8 cellular contexts compared by ENCODE assay signal in genomic region chr7:101538596-101539459, GRCh38.
A peak's percentile ranks its signal among the peaks of the same experiment; 100 is the strongest.
DNase-seq lines count a peak whose midpoint lies in the region; ATAC-seq and TF ChIP-seq lines count a peak whose summit lies in the region.

No MANE protein-coding gene starts in this region.

- no peak for TF ChIP-seq POLR2A in lower leg skin (IDR thresholded peaks at IDR 0.05)

- peak; percentile 43 for ATAC-seq in central memory CD8-positive, alpha-beta T cell (replicated peaks; ENCODE audit: extremely low read depth, poor library complexity, severe bottlenecking)
- ATAC-seq in HG02763 (IDR thresholded peaks at IDR 0.05; ENCODE audit: unreplicated experiment): no peak

- peak; percentile 56 for DNase-seq in ELR (ENCODE audit: low read depth)
- DNase-seq in M059J (ENCODE audit: low read depth): peak; percentile 58
- peak; percentile 70 for DNase-seq in activated CD4-positive, CD25-positive, alpha-beta regulatory T cell treated with anti-CD3 and anti-CD28 coated beads, Interleukin-2, amount 50 U/mL, for 72 hours
- DNase-seq in central memory CD8-positive, alpha-beta T cell (ENCODE audit: low spot score in 2 of 2): peak; percentile 19 to 37
- DNase-seq in lower leg skin (ENCODE audit: low spot score in 2 of 2): peak; percentile 36 to 89
- peak; percentile 17 for DNase-seq in stimulated activated CD8-positive, alpha-beta memory T cell treated with anti-CD3 and anti-CD28 coated beads, Interleukin-12 subunit alpha, Interleukin-12 subunit beta, amount 100 ng/mL, for 4 hours (ENCODE audit: low read depth)
- no peak for DNase-seq in middle frontal gyrus (ENCODE audit: extremely low spot score, low spot score)

- 33 to 36% methylated on average over 11 to 13 of the region's 15 CpGs for WGBS in lower leg skin, 2 donors

- no peak overlapping the region for H3K27ac Mint-ChIP-seq in central memory CD8-positive, alpha-beta T cell (ENCODE audit: low read depth)

- intact Hi-C loops in lower leg skin (cut with DNase I; ENCODE audit: low total_unique reads): loop anchor here (10.0 kb wide), 1 partner anchor 164 kb away; no protein-coding TSS in a partner anchor

- no peaks in the 10 kb centered on the region for H3K36me3 Mint-ChIP-seq in central memory CD8-positive, alpha-beta T cell (ENCODE audit: insufficient read depth)

- no peaks in the 10 kb centered on the region for H3K9me3 Mint-ChIP-seq in central memory CD8-positive, alpha-beta T cell

- peaks cover 9% of the 10 kb centered on the region for H3K27me3 Mint-ChIP-seq in central memory CD8-positive, alpha-beta T cell

- H3K4me3 Mint-ChIP-seq in central memory CD8-positive, alpha-beta T cell: no peak overlapping the region

- no peak overlapping the region for H3K4me3 ChIP-seq in lower leg skin (ENCODE audit: low read depth, poor library complexity, severe bottlenecking)

- TF ChIP-seq CTCF in lower leg skin (IDR thresholded peaks at IDR 0.05): no peak

- H3K4me1 Mint-ChIP-seq in central memory CD8-positive, alpha-beta T cell: peaks cover 13% of the 10 kb centered on the region
